8 cellular contexts compared by ENCODE assay signal in genomic region chr10:73910401-73910763, GRCh38. TPM values are rescaled to one million over a fixed set of nuclear protein-coding genes. Genes with fewer than 3 reads are reported as not detected.
DNase-seq lines count a peak whose midpoint lies in the region; TF ChIP-seq lines count a peak whose summit lies in the region.

No MANE protein-coding gene starts in this region.

- peak overlapping the region; percentile 43 to 59 for H3K9ac ChIP-seq in duodenal mucosa (ENCODE audit: low read depth in 1 of 2, low read length in 2 of 2)

- peak overlapping the region; percentile 89 for H3K4me3 Mint-ChIP-seq in neural crest cell

- 34 to 46% methylated on average over 9 of the region's 9 CpGs for WGBS in testis, 2 donors
- WGBS in adrenal gland, 4 donors = 45 to 61% (median 53%) methylated on average over 8 to 9 of the region's 9 CpGs

- H3K9me3 Mint-ChIP-seq in neural crest cell = no peaks in the 10 kb centered on the region

- no peak for TF ChIP-seq POLR2A in NB4 (IDR thresholded peaks at IDR 0.05; ENCODE audit: extremely low read depth, insufficient read length)
- no peak for TF ChIP-seq POLR2A in testis (IDR thresholded peaks at IDR 0.05)
- no peak for TF ChIP-seq POLR2A in adrenal gland (IDR thresholded peaks at IDR 0.05)

- H3K4me1 Mint-ChIP-seq in neural crest cell = peaks cover 43% of the 10 kb centered on the region

- peaks cover 50% of the 10 kb centered on the region for H3K27me3 Mint-ChIP-seq in neural crest cell (ENCODE audit: low read depth)

- TF ChIP-seq CTCF in NB4 (IDR thresholded peaks at IDR 0.05; ENCODE audit: low read depth, low read length) (peak; percentile 30), neural crest cell (conservative IDR thresholded peaks at IDR 0.05) (no peak), testis (IDR thresholded peaks at IDR 0.05) (no peak), adrenal gland (IDR thresholded peaks at IDR 0.05) (no peak)

- intact Hi-C loops in testis (cut with DNase I; ENCODE audit: low total_unique reads) = no loop called here
- intact Hi-C loops in adrenal gland (cut with DNase I) = no loop called here

- no peak overlapping the region for H3K27ac Mint-ChIP-seq in neural crest cell (ENCODE audit: unreplicated experiment)

- H3K9me3 ChIP-seq in duodenal mucosa (ENCODE audit: control insufficient read depth in 1 of 2, low read length in 2 of 2) (no peaks in the 10 kb centered on the region), testis (no peaks in the 10 kb centered on the region), adrenal gland (replicated peaks in 1 of 3) (no peaks in the 10 kb centered on the region)

- no peaks in the 10 kb centered on the region for H3K27me3 ChIP-seq in duodenal mucosa (ENCODE audit: control insufficient read depth in 1 of 2, insufficient read depth in 2 of 2, low read length in 2 of 2)
- H3K27me3 ChIP-seq in testis = no peaks in the 10 kb centered on the region
- peaks cover 3% of the 10 kb centered on the region for H3K27me3 ChIP-seq in adrenal gland

- no peaks in the 10 kb centered on the region for H3K36me3 Mint-ChIP-seq in neural crest cell (ENCODE audit: low read depth)

- H3K4me1 ChIP-seq in duodenal mucosa (ENCODE audit: control insufficient read depth in 1 of 2, insufficient read depth in 2 of 2, low read length in 2 of 2) (peaks cover 46 to 47% of the 10 kb centered on the region in 2 donors), testis (peaks cover 16% of the 10 kb centered on the region), adrenal gland (replicated peaks in 1 of 2) (peaks cover 0 to 23% of the 10 kb centered on the region in 2 donors)

- H3K27ac ChIP-seq in duodenal mucosa (ENCODE audit: low read depth, low read length) (peak overlapping the region; percentile 34), testis (no peak overlapping the region), adrenal gland (peak overlapping the region in 1 of 5 donors; percentile 65)

- H3K4me3 ChIP-seq in NB4 (ENCODE audit: low read depth, low read length) = peak overlapping the region; percentile 71
- peak overlapping the region; percentile 72 to 75 for H3K4me3 ChIP-seq in duodenal mucosa (ENCODE audit: low read depth in 1 of 2, low read length in 2 of 2)
- H3K4me3 ChIP-seq in testis = peak overlapping the region in 1 of 2 donors; percentile 50
- peak overlapping the region in 1 of 4 donors; percentile 58 for H3K4me3 ChIP-seq in adrenal gland

- H3K36me3 ChIP-seq in duodenal mucosa (ENCODE audit: control insufficient read depth in 1 of 2, insufficient read depth in 2 of 2, low read length in 2 of 2) (peaks cover 3 to 6% of the 10 kb centered on the region in 2 donors), testis (ENCODE audit: low read depth, missing control alignments) (no peaks in the 10 kb centered on the region), adrenal gland (replicated peaks in 1 of 2) (no peaks in the 10 kb centered on the region)

- DNase-seq in NCI-H146 (lab: John Stamatoyannopoulos, UW) = peak; percentile 36
- DNase-seq in NCI-H146 treated with DMSO at 0.1 percent for 48 hours (lab: John Stamatoyannopoulos, UW; ENCODE audit: unreplicated experiment) = no peak
- DNase-seq in NB4 (ENCODE audit: low read depth) = peak; percentile 73
- DNase-seq in neural crest cell (ENCODE audit: low read depth, low spot score) = no peak
- DNase-seq in testis = no peak
- no peak for DNase-seq in iPS-NIHi11 (ENCODE audit: low spot score)
- no peak for DNase-seq in adrenal gland

RNA-seq across cellular contexts. Expression of gene PLAU, which starts 0.6 kb away (rescaled TPM):
- 3.5 and 4.2 TPM in 2 replicates for total RNA-seq in neural crest cell
- total RNA-seq in testis = 1 to 10 TPM in 1 of 2 donors, under 1 TPM in 1; 0.87 to 1.7 TPM
- 13.6 TPM for polyA plus RNA-seq in testis (ENCODE audit: insufficient read depth, low read depth, low replicate concordance)
- total RNA-seq in adrenal gland = 10 to 100 TPM in 2 of 8 donors, 1 to 10 TPM in 6; 2.2 to 10.6 (median 7.5) TPM
- polyA plus RNA-seq in adrenal gland = 10 to 100 TPM in 1 of 3 donors, 1 to 10 TPM in 2; 2.6 to 19.4 (median 3.7) TPM

RNA-seq across cellular contexts. Expression of gene CAMK2G, which starts 36.0 kb away (rescaled TPM):
- total RNA-seq in neural crest cell (25.5 and 25.7 TPM in 2 replicates), testis (10 to 100 TPM; 25.4 to 29.7 TPM), adrenal gland (10 to 100 TPM; 12.7 to 27.3 (median 21.3) TPM)
- polyA plus RNA-seq in testis (ENCODE audit: insufficient read depth, low read depth, low replicate concordance) (16.5 TPM), adrenal gland (10 to 100 TPM; 16.3 to 19.7 (median 19.7) TPM)

Comparison
In these comparisons a context has a peak if more than half of its experiments do, and no peak if none do; other contexts are left out.
1. DNase-seq: peak in NCI-H146 (single experiment) and NB4 (single experiment); none in NCI-H146 treated with DMSO at 0.1 percent for 48 hours (single experiment), neural crest cell (single experiment), testis (single experiment), iPS-NIHi11 (single experiment) and adrenal gland (0 of 7).